Comparison of ENCODE assay signal across 15 cellular contexts in genomic region chr12:113127791-113128199, GRCh38. TPM values are rescaled to one million over a fixed set of nuclear protein-coding genes. Genes with fewer than 3 reads are reported as not detected.
"Had no signal": no experiment of that assay in that cellular context is flagged by ENCODE, and none has a peak within 500 bp of the region (broad histone marks: within the 10 kb centered on the region; RNA-seq: fewer than 3 reads in every experiment).

No MANE protein-coding gene starts in this region.

- H3K4me3 Mint-ChIP-seq: activated B cell treated with CpG ODN at 0.5 μM for 24 hours; activated CD4-positive, alpha-beta T cell treated with anti-CD3 and anti-CD28 coated beads, Interleukin-2, amount 10 ng/mL, durations not matched to agents 7 days and 5 days; activated naive CD8-positive, alpha-beta T cell treated with anti-CD3 and anti-CD28 coated beads, Interleukin-2, amount 50 U/mL, for 24 hours; memory B cell; neural crest cell had no signal

- H3K9me3 ChIP-seq: pancreas had no signal

- H3K27ac Mint-ChIP-seq: activated B cell treated with CpG ODN at 0.5 μM for 24 hours; activated CD4-positive, alpha-beta T cell treated with anti-CD3 and anti-CD28 coated beads, Interleukin-2, amount 10 ng/mL, durations not matched to agents 7 days and 5 days; activated naive CD8-positive, alpha-beta T cell treated with anti-CD3 and anti-CD28 coated beads, Interleukin-2, amount 50 U/mL, for 24 hours had no signal

- ATAC-seq: activated naive CD8-positive, alpha-beta T cell treated with anti-CD3 and anti-CD28 coated beads, Interleukin-2, amount 50 U/mL, for 24 hours; pancreas had no signal

- H3K27ac ChIP-seq: esophagus muscularis mucosa, pancreas, transverse colon had no signal

- H3K4me1 ChIP-seq: esophagus muscularis mucosa, pancreas, transverse colon had no signal

- H3K27me3 ChIP-seq: pancreas, transverse colon had no signal

- H3K4me1 Mint-ChIP-seq: neural crest cell had no signal

- DNase-seq: activated B cell treated with CpG ODN at 0.5 μM for 24 hours; activated CD4-positive, alpha-beta T cell treated with anti-CD3 and anti-CD28 coated beads, Interleukin-2, amount 10 ng/mL, durations not matched to agents 7 days and 5 days; activated CD8-positive, alpha-beta memory T cell treated with anti-CD3 and anti-CD28 coated beads for 24 hours; activated naive CD4-positive, alpha-beta T cell treated with Interleukin-2 at 50 U/mL for 16 hours; activated naive CD8-positive, alpha-beta T cell treated with anti-CD3 and anti-CD28 coated beads, Interleukin-2, amount 50 U/mL, for 24 hours; glutamatergic neuron; T-helper 2 cell; transverse colon had no signal

- H3K4me3 ChIP-seq: esophagus muscularis mucosa, pancreas, transverse colon had no signal

- H3K36me3 ChIP-seq: esophagus muscularis mucosa, pancreas, transverse colon had no signal

- H3K27me3 Mint-ChIP-seq: activated B cell treated with CpG ODN at 0.5 μM for 24 hours; activated CD4-positive, alpha-beta T cell treated with anti-CD3 and anti-CD28 coated beads, Interleukin-2, amount 10 ng/mL, durations not matched to agents 7 days and 5 days; activated naive CD8-positive, alpha-beta T cell treated with anti-CD3 and anti-CD28 coated beads, Interleukin-2, amount 50 U/mL, for 24 hours had no signal

RNA-seq across cellular contexts. Expression of gene RASAL1, which starts 7.8 kb away (rescaled TPM):
- total RNA-seq: fibroblast of villous mesenchyme, neural crest cell, skeletal muscle tissue had no signal

RNA-seq across cellular contexts. Expression of gene CFAP73, which starts 21.7 kb away (rescaled TPM):
- total RNA-seq: astrocyte, esophagus muscularis mucosa, fibroblast of villous mesenchyme, neural crest cell, skeletal muscle tissue, transverse colon had no signal
